13 cellular contexts compared by ENCODE assay signal in genomic region chr12:110165540-110166159, GRCh38. TPM values are rescaled to one million over a fixed set of nuclear protein-coding genes. Genes with fewer than 3 reads are reported as not detected.
A peak's percentile ranks its signal among the peaks of the same experiment; 100 is the strongest.
DNase-seq lines count a peak whose midpoint lies in the region; ATAC-seq and TF ChIP-seq lines count a peak whose summit lies in the region.
"Had no signal": no experiment of that assay in that cellular context is flagged by ENCODE, and none has a peak within 500 bp of the region (broad histone marks: within the 10 kb centered on the region; RNA-seq: fewer than 3 reads in every experiment).

No MANE protein-coding gene starts in this region.

- no peak for TF ChIP-seq POLR2A in Peyer's patch (IDR thresholded peaks at IDR 0.05)

- no peaks in the 10 kb centered on the region for H3K4me1 Mint-ChIP-seq in endothelial cell (ENCODE audit: unreplicated experiment)

- H3K36me3 ChIP-seq in DOHH2 (ENCODE audit: control insufficient read depth, low read length) (no peaks in the 10 kb centered on the region), SK-N-MC (ENCODE audit: insufficient read depth, low read length) (peaks cover 22% of the 10 kb centered on the region), Peyer's patch (peaks cover 0 to 5% (median 0%) of the 10 kb centered on the region in 3 donors)

- H3K4me2 ChIP-seq in DOHH2 (ENCODE audit: low read length) = peak overlapping the region; percentile 30

- H3K4me3 ChIP-seq in DOHH2 (ENCODE audit: low read length) = 0 out of 2 replicates have a peak overlapping the region, but pooled peaks have one; percentile 0
- H3K4me3 ChIP-seq in SK-N-MC = no peak overlapping the region
- H3K4me3 ChIP-seq in Peyer's patch = no peak overlapping the region
- H3K4me3 ChIP-seq: heart right ventricle had no signal

- no peaks in the 10 kb centered on the region for H3K79me2 ChIP-seq in DOHH2 (ENCODE audit: control insufficient read depth, low read length)

- no peak for TF ChIP-seq CTCF in DOHH2 (IDR thresholded peaks at IDR 0.05; ENCODE audit: low read depth, low read length, poor library complexity, severe bottlenecking)
- TF ChIP-seq CTCF in endothelial cell (IDR thresholded peaks at IDR 0.05; ENCODE audit: unreplicated experiment) = no peak
- TF ChIP-seq CTCF in Peyer's patch (IDR thresholded peaks at IDR 0.05) = no peak

- no peaks in the 10 kb centered on the region for H4K20me1 ChIP-seq in DOHH2 (ENCODE audit: control insufficient read depth, insufficient read depth, low read depth, low read length)

- H3K27me3 ChIP-seq in DOHH2 (ENCODE audit: control insufficient read depth, low read length) (no peaks in the 10 kb centered on the region), Peyer's patch (no peaks in the 10 kb centered on the region)
- H3K27me3 ChIP-seq: heart right ventricle had no signal

- peaks cover 25% of the 10 kb centered on the region for H3K36me3 Mint-ChIP-seq in endothelial cell (ENCODE audit: low read depth, unreplicated experiment)

- H3K9me2 ChIP-seq in DOHH2 (replicated peaks; ENCODE audit: control insufficient read depth, low read length) = no peaks in the 10 kb centered on the region

- no peaks in the 10 kb centered on the region for H3K9me3 Mint-ChIP-seq in endothelial cell (ENCODE audit: unreplicated experiment)

- no peak overlapping the region for H3K27ac Mint-ChIP-seq in endothelial cell (ENCODE audit: unreplicated experiment)
- H3K27ac Mint-ChIP-seq: naive thymus-derived CD4-positive, alpha-beta T cell; T-helper 17 cell had no signal

- no peaks in the 10 kb centered on the region for H3F3A ChIP-seq in DOHH2 (ENCODE audit: control insufficient read depth, insufficient read depth)

- H3K27me3 Mint-ChIP-seq in endothelial cell (ENCODE audit: unreplicated experiment) = no peaks in the 10 kb centered on the region
- H3K27me3 Mint-ChIP-seq: T-helper 17 cell had no signal

- H3K27ac ChIP-seq in DOHH2 (ENCODE audit: low read depth, low read length) = no peak overlapping the region
- peak overlapping the region; percentile 97 for H3K27ac ChIP-seq in SK-N-MC
- no peak overlapping the region for H3K27ac ChIP-seq in Peyer's patch
- H3K27ac ChIP-seq: heart right ventricle had no signal

- H3K9ac ChIP-seq in SK-N-MC (ENCODE audit: insufficient read length) = no peak overlapping the region

- DNase-seq in SK-N-MC (ENCODE audit: low read depth, low spot score) (no peak), NCI-H1436 (lab: John Stamatoyannopoulos, UW) (no peak), endothelial cell (ENCODE audit: low spot score) (no peak), Peyer's patch (no peak), retina (no peak)
- DNase-seq: dermis blood vessel endothelial cell; heart right ventricle; naive thymus-derived CD4-positive, alpha-beta T cell; NCI-H524; T-helper 17 cell had no signal

- H3K4me1 ChIP-seq in DOHH2 (ENCODE audit: control insufficient read depth, low read length) = peaks cover 20% of the 10 kb centered on the region
- H3K4me1 ChIP-seq in Peyer's patch = no peaks in the 10 kb centered on the region

- H3K4me3 Mint-ChIP-seq in endothelial cell (ENCODE audit: unreplicated experiment) = no peak overlapping the region
- H3K4me3 Mint-ChIP-seq: naive thymus-derived CD4-positive, alpha-beta T cell; T-helper 17 cell had no signal

- ATAC-seq in GM19438 (IDR thresholded peaks at IDR 0.05; ENCODE audit: low read depth, unreplicated experiment) (peak; percentile 77), HG02885 (IDR thresholded peaks at IDR 0.05; ENCODE audit: poor library complexity, unreplicated experiment) (peak; percentile 55)
- ATAC-seq: heart right ventricle; naive thymus-derived CD4-positive, alpha-beta T cell; T-helper 17 cell had no signal

- no peaks in the 10 kb centered on the region for H3K9me3 ChIP-seq in DOHH2 (ENCODE audit: control insufficient read depth, insufficient read depth, low read length)
- no peaks in the 10 kb centered on the region for H3K9me3 ChIP-seq in SK-N-MC (ENCODE audit: low read depth, low read length)
- H3K9me3 ChIP-seq in Peyer's patch = no peaks in the 10 kb centered on the region
- H3K9me3 ChIP-seq: heart right ventricle had no signal

RNA-seq across cellular contexts. Expression of gene IFT81, which starts 41.5 kb away (rescaled TPM):
- total RNA-seq in endothelial cell (ENCODE audit: unreplicated experiment) (18.7 TPM), Peyer's patch (10 to 100 TPM in 1 of 4 donors, 1 to 10 TPM in 3; 2.5 to 20.6 (median 7.5) TPM)
